ENCODE assay signal across 13 cellular contexts in the genomic region with DNA sequence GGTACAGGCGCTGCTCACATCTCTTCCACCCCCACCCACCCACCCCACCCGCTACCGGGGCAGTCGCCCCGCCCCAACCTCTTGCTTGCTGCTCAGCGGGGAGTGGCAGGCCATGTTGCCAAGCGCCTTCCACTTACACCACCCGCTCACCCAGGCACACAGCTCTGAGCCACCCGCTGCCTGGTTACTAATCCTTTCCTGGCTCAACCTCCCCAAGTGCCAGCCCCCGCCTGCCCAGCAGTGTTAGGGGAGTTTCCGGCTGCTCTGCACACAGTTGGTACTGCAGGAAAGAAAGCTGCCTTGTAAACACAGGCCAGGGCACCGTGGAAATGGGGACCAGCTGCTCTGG. TPM values are rescaled to one million over a fixed set of nuclear protein-coding genes. Genes with fewer than 3 reads are reported as not detected.
DNase-seq lines count a peak whose midpoint lies in the region; ATAC-seq and TF ChIP-seq lines count a peak whose summit lies in the region.
"Had no signal": no experiment of that assay in that cellular context is flagged by ENCODE, and none has a peak within 500 bp of the region (broad histone marks: within the 10 kb centered on the region; RNA-seq: fewer than 3 reads in every experiment).

No MANE protein-coding gene starts in this region.

- no peak for TF ChIP-seq EP300 in esophagus muscularis mucosa (IDR thresholded peaks at IDR 0.05)

- H3K36me3 ChIP-seq in A673 (ENCODE audit: insufficient read depth, low read length, poor library complexity, severe bottlenecking) (no peaks in the 10 kb centered on the region), MG63 (no peaks in the 10 kb centered on the region), RWPE2 (ENCODE audit: low read depth) (no peaks in the 10 kb centered on the region), esophagus muscularis mucosa (no peaks in the 10 kb centered on the region)

- peak; percentile 31; the same call in 2 of the 3 replicates for ATAC-seq in RWPE2 (ENCODE audit: low read depth)
- no peak for ATAC-seq in GM21825 (IDR thresholded peaks at IDR 0.05; ENCODE audit: unreplicated experiment)
- no peak for ATAC-seq in HG02852 (IDR thresholded peaks at IDR 0.05; ENCODE audit: unreplicated experiment)

- BruUV-seq in A673 (replicated peaks; lab: Mats Ljungman, UMichigan) = no TSS peak

- H3K4me1 ChIP-seq in A673 (ENCODE audit: insufficient read depth, low read length, poor library complexity, severe bottlenecking) (peaks cover 28% of the 10 kb centered on the region), RWPE2 (ENCODE audit: insufficient read depth, poor library complexity, severe bottlenecking) (no peaks in the 10 kb centered on the region), esophagus muscularis mucosa (peaks cover 6 to 24% (median 14%) of the 10 kb centered on the region in 4 donors)

- H3K27me3 ChIP-seq in A673 (replicated peaks; ENCODE audit: insufficient read depth, low read depth, low read length, poor library complexity) (no peaks in the 10 kb centered on the region), MG63 (no peaks in the 10 kb centered on the region), RWPE2 (ENCODE audit: insufficient read depth, poor library complexity, severe bottlenecking) (no peaks in the 10 kb centered on the region), layer of hippocampus (ENCODE audit: control insufficient read depth, insufficient read depth, low read length) (no peaks in the 10 kb centered on the region), esophagus muscularis mucosa (peaks cover 0 to 25% (median 0%) of the 10 kb centered on the region in 4 donors)

- intact Hi-C loops in A673 (cut with micrococcal nuclease; ENCODE audit: unreplicated experiment) = no loop called here
- intact Hi-C loops in esophagus muscularis mucosa (cut with DNase I) = no loop called here

- 83% methylated on average over 1 of the region's 12 CpGs for WGBS in esophagus muscularis mucosa

- H3K9me3 ChIP-seq in A673 (ENCODE audit: low read depth, low read length, poor library complexity, severe bottlenecking) = no peaks in the 10 kb centered on the region
- H3K9me3 ChIP-seq in MG63 = no peaks in the 10 kb centered on the region
- no peaks in the 10 kb centered on the region for H3K9me3 ChIP-seq in RWPE2 (ENCODE audit: severe bottlenecking)
- H3K9me3 ChIP-seq in esophagus muscularis mucosa = no peaks in the 10 kb centered on the region

- DNase-seq in A673 (ENCODE audit: low spot score) = peak; percentile 90
- DNase-seq in MG63 = peak; percentile 78
- DNase-seq in RWPE2 (ENCODE audit: low spot score) = no peak
- DNase-seq in esophagus muscularis mucosa (ENCODE audit: extremely low spot score) = no peak
- no peak for DNase-seq in NCI-H2196 (lab: John Stamatoyannopoulos, UW; ENCODE audit: unreplicated experiment)
- DNase-seq: activated T-cell treated with anti-CD3 and anti-CD28 coated beads, Interleukin-2, amount 50 U/mL, for 1 hour; Kasumi-1; PC-9; T1000 had no signal

- CTCF ChIA-PET in A673 (lab: Charles Lee) = interaction anchor here (0.7 kb wide), 2 partner anchors 11 to 242 kb away, joined by 4 read pairs; no protein-coding TSS in a partner anchor

- TF ChIP-seq POLR2A in esophagus muscularis mucosa (IDR thresholded peaks at IDR 0.05; ENCODE audit: low read depth) = no peak

- H3K27ac ChIP-seq in A673 (ENCODE audit: low read depth, low read length, poor library complexity, severe bottlenecking) (peak overlapping the region; percentile 37), RWPE2 (ENCODE audit: poor library complexity, severe bottlenecking) (no peak overlapping the region), layer of hippocampus (ENCODE audit: low read depth, low read length) (peak overlapping the region; percentile 68), esophagus muscularis mucosa (replicated peaks in 1 of 4) (no peak overlapping the region)
- H3K27ac ChIP-seq: PC-9 had no signal

- POLR2A ChIA-PET in A673 (lab: Charles Lee; ENCODE audit: low non-redundant PET) = interaction anchor here (0.5 kb wide), 1 partner anchor 336 kb away, joined by 3 read pairs; no protein-coding TSS in a partner anchor

- H3K4me3 ChIP-seq in A673 (ENCODE audit: low read depth, low read length, poor library complexity, severe bottlenecking) (peak overlapping the region; percentile 6), MG63 (no peak overlapping the region), RWPE2 (ENCODE audit: severe bottlenecking) (no peak overlapping the region), esophagus muscularis mucosa (no peak overlapping the region)
- H3K4me3 ChIP-seq: PC-9 had no signal

- TF ChIP-seq CTCF in A673 (conservative IDR thresholded peaks at IDR 0.05; ENCODE audit: low read depth, low read length) (no peak), RWPE2 (IDR thresholded peaks at IDR 0.05; ENCODE audit: poor library complexity, severe bottlenecking) (no peak), esophagus muscularis mucosa (IDR thresholded peaks at IDR 0.05) (no peak)

RNA-seq across cellular contexts. Expression of a gene that starts 56.2 kb away (rescaled TPM):
- total RNA-seq in A673 (2021) (0.24 TPM in 1 of 2 replicates, not detected in the other), esophagus muscularis mucosa (not detected)
- total RNA-seq in MG63 (2014; rRNA removed; shearing (Covaris generic); ENCODE audit: low replicate concordance) = not detected in 2 replicates
- total RNA-seq: osteocyte had no signal

Comparison
In these comparisons a context has a peak if more than half of its experiments do, and no peak if none do; other contexts are left out.
1. DNase-seq: peak in A673 (single experiment) and MG63 (single experiment); none in RWPE2 (single experiment), esophagus muscularis mucosa (single experiment) and NCI-H2196 (single experiment).
2. H3K27ac ChIP-seq: peak in A673 (single experiment) and layer of hippocampus (single experiment); none in RWPE2 (single experiment) and esophagus muscularis mucosa (0 of 4).